ENCODE assay signal across 8 cellular contexts in genomic region chr16:72061564-72061963, GRCh38. TPM values are rescaled to one million over a fixed set of nuclear protein-coding genes. Genes with fewer than 3 reads are reported as not detected.
"Had no signal": no experiment of that assay in that cellular context is flagged by ENCODE, and none has a peak within 500 bp of the region (broad histone marks: within the 10 kb centered on the region; RNA-seq: fewer than 3 reads in every experiment).

No MANE protein-coding gene starts in this region.

- H3K4me3 Mint-ChIP-seq: GM23338, H9, IgD-negative memory B cell had no signal

- DNase-seq: H9, HCEC 1CT had no signal

- H3K9me3 Mint-ChIP-seq: IgD-negative memory B cell had no signal

- FAIRE-seq: H1, H54, HTR-8/SVneo had no signal

- ATAC-seq: GM23338 had no signal

- H3K4me1 Mint-ChIP-seq: GM23338, IgD-negative memory B cell had no signal

- H2AFZ ChIP-seq: GM23338 had no signal

- H3K4me2 ChIP-seq: GM23338 had no signal

- H3K27ac Mint-ChIP-seq: GM23338, H9, IgD-negative memory B cell had no signal

- H3K4me3 ChIP-seq: GM23338 had no signal

RNA-seq across cellular contexts. Expression of gene HPR, which starts 1.5 kb away (rescaled TPM):
- total RNA-seq: GM23338, H1, H9, HT-29 had no signal
- polyA plus RNA-seq: GM23338, IgD-negative memory B cell had no signal

RNA-seq across cellular contexts. Expression of gene HP, which starts 7.3 kb away (rescaled TPM):
- total RNA-seq: GM23338, H1, H9, HT-29 had no signal
- polyA plus RNA-seq: H1, IgD-negative memory B cell had no signal
